1 cellular context compared by ENCODE assay signal in genomic region chr2:161104054-161104553, GRCh38.
TF ChIP-seq lines count a peak whose summit lies in the region.

No MANE protein-coding gene starts in this region.

TF ChIP-seq in HepG2, 621 proteins besides CTCF, POLR2A, EP300 and RAD21:
- TF ChIP-seq ZNF333 (CRISPR knock-in tag; IDR thresholded peaks at IDR 0.05; ENCODE audit: borderline replicate concordance) (no peak), HMGXB3 (CRISPR knock-in tag; IDR thresholded peaks at IDR 0.05; ENCODE audit: borderline replicate concordance) (no peak), ZHX2 (IDR thresholded peaks at IDR 0.05; ENCODE audit: low read depth) (no peak), ZHX2 (CRISPR knock-in tag; IDR thresholded peaks at IDR 0.05; ENCODE audit: borderline replicate concordance) (no peak), MBD4 (IDR thresholded peaks at IDR 0.05; ENCODE audit: borderline replicate concordance, low read length) (no peak), SNAPC4 (CRISPR knock-in tag; IDR thresholded peaks at IDR 0.05) (no peak), PATZ1 (CRISPR knock-in tag; IDR thresholded peaks at IDR 0.05) (no peak), ZNF616 (CRISPR knock-in tag; IDR thresholded peaks at IDR 0.05; ENCODE audit: low read depth) (no peak), ZNF264 (CRISPR knock-in tag; IDR thresholded peaks at IDR 0.05) (no peak), SAP130 (CRISPR knock-in tag; IDR thresholded peaks at IDR 0.05; ENCODE audit: low read depth) (no peak), CREBL2 (CRISPR knock-in tag; IDR thresholded peaks at IDR 0.05; ENCODE audit: borderline replicate concordance) (no peak), SIX4 (CRISPR knock-in tag; IDR thresholded peaks at IDR 0.05) (no peak), ZNF18 (CRISPR knock-in tag; IDR thresholded peaks at IDR 0.05; ENCODE audit: insufficient replicate concordance) (no peak)
